Comparison of ENCODE assay signal across 35 cellular contexts in the genomic region with DNA sequence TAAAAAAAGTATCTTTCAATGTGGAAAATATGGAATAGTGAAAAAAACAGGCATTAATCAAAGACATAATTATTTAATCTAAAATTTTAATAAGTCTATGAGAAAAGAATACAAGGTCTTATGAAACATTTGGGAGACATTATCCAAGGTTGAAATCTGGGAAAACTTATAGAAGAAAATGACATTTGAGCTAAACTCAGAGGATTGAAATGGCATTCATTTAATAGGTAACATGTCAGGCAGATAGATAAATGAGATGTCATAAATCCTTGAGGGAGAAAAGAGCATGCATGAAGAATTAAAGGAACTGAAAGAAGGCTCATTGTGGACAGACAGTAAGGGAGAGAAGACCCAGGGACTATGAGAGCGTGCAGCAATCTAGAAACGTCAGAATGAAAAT.
"Had no signal": no experiment of that assay in that cellular context is flagged by ENCODE, and none has a peak within 500 bp of the region (broad histone marks: within the 10 kb centered on the region; RNA-seq: fewer than 3 reads in every experiment).

No MANE protein-coding gene starts in this region.

- H3K4me1 ChIP-seq: adrenal gland, body of pancreas, breast epithelium had no signal

- H3K27ac ChIP-seq: adrenal gland, body of pancreas, brain microvascular endothelial cell, breast epithelium, VCaP had no signal

- H3K36me3 Mint-ChIP-seq: activated CD4-positive, alpha-beta memory T cell treated with anti-CD3 and anti-CD28 coated beads for 36 hours; activated naive CD4-positive, alpha-beta T cell treated with anti-CD3 and anti-CD28 coated beads, Interleukin-2, amount 50 U/mL, for 72 hours; activated naive CD8-positive, alpha-beta T cell treated with anti-CD3 and anti-CD28 coated beads for 36 hours had no signal

- H3K4me1 Mint-ChIP-seq: activated B cell treated with CpG ODN at 0.5 μM for 24 hours; activated CD4-positive, alpha-beta T cell treated with anti-CD3 and anti-CD28 coated beads, Interleukin-2, amount 10 ng/mL, durations not matched to agents 24 days and 14 days; activated naive CD8-positive, alpha-beta T cell treated with anti-CD3 and anti-CD28 coated beads for 36 hours; activated T-helper 17 cell treated with anti-CD3 and anti-CD28 coated beads, Interleukin-2, amount 50 U/mL, for 72 hours had no signal

- H3K4me3 Mint-ChIP-seq: activated B cell treated with CpG ODN at 0.5 μM for 24 hours; activated CD4-positive, alpha-beta memory T cell treated with anti-CD3 and anti-CD28 coated beads for 36 hours; activated CD4-positive, alpha-beta T cell treated with anti-CD3 and anti-CD28 coated beads, Interleukin-2, amount 10 ng/mL, durations not matched to agents 24 days and 14 days; activated CD8-positive, alpha-beta T cell treated with anti-CD3 and anti-CD28 coated beads for 36 hours; activated naive CD4-positive, alpha-beta T cell treated with anti-CD3 and anti-CD28 coated beads for 36 hours; activated naive CD8-positive, alpha-beta T cell treated with anti-CD3 and anti-CD28 coated beads for 36 hours; activated T-cell treated with anti-CD3 and anti-CD28 coated beads, Interleukin-2, amount 50 U/mL, for 4 hours; activated T-cell treated with anti-CD3 and anti-CD28 coated beads, Interleukin-2, amount 50 U/mL, for 72 hours; activated T-helper 1 cell treated with anti-CD3 and anti-CD28 coated beads, Interleukin-12 subunit alpha, Interleukin-12 subunit beta, Interleukin-2, Interleukin-4 antibody, amounts not matched to agents 30 ng/mL and 10 ng/mL and 1 ng/mL, durations not matched to agents 14 hours and 24 hours and 36 hours; activated T-helper 17 cell treated with anti-CD3 and anti-CD28 coated beads, Interleukin-2, amount 50 U/mL, for 72 hours; T-helper 1 cell treated with Interleukin-12 subunit alpha and Interleukin-12 subunit beta and Interleukin-4 antibody, amounts not matched to agents 30 μg/mL and 1 μg/mL, for 36 hours; T-helper 2 cell treated with Interferon-gamma antibody and Interleukin-4, amounts not matched to agents 5 μg/mL and 100 μg/mL, for 36 hours had no signal

- DNase-seq: activated B cell treated with CpG ODN at 0.5 μM for 24 hours; activated CD4-positive, alpha-beta memory T cell treated with anti-CD3 and anti-CD28 coated beads for 36 hours; activated CD4-positive, alpha-beta T cell treated with anti-CD3 and anti-CD28 coated beads for 4 hours; activated CD4-positive, alpha-beta T cell treated with anti-CD3 and anti-CD28 coated beads, Interleukin-2, amount 10 ng/mL, durations not matched to agents 24 days and 14 days; activated CD4-positive, alpha-beta T cell treated with anti-CD3 and anti-CD28 coated beads, Interleukin-2, amount 50 U/mL, for 1 hour; activated CD4-positive, alpha-beta T cell treated with anti-CD3 and anti-CD28 coated beads, Interleukin-2, amount 50 U/mL, for 4 hours; activated CD4-positive, CD25-positive, alpha-beta regulatory T cell treated with anti-CD3 and anti-CD28 coated beads, Interleukin-2, amount 50 U/mL, for 72 hours; activated CD8-positive, alpha-beta memory T cell treated with anti-CD3 and anti-CD28 coated beads, Interleukin-2, amount 50 U/mL, for 4 hours; activated CD8-positive, alpha-beta T cell treated with anti-CD3 and anti-CD28 coated beads for 36 hours; activated effector memory CD4-positive, alpha-beta T cell treated with anti-CD3 and anti-CD28 coated beads, Interleukin-2, amount 50 U/mL, for 16 hours; activated gamma-delta T cell treated with Interleukin-2 at 50 U/mL for 16 hours; activated naive CD4-positive, alpha-beta T cell; activated naive CD4-positive, alpha-beta T cell treated with anti-CD3 and anti-CD28 coated beads for 36 hours; activated naive CD4-positive, alpha-beta T cell treated with anti-CD3 and anti-CD28 coated beads, Interleukin-2, amount 50 U/mL, for 16 hours; activated naive CD8-positive, alpha-beta T cell treated with anti-CD3 and anti-CD28 coated beads for 36 hours; activated T-cell treated with anti-CD3 and anti-CD28 coated beads for 4 hours; activated T-cell treated with anti-CD3 and anti-CD28 coated beads, Interleukin-2, amount 50 U/mL, for 1 hour; activated T-cell treated with anti-CD3 and anti-CD28 coated beads, Interleukin-2, amount 50 U/mL, for 4 hours; activated T-cell treated with anti-CD3 and anti-CD28 coated beads, Interleukin-2, amount 50 U/mL, for 72 hours; adrenal gland; amniotic stem cell; aorta; body of pancreas; brain microvascular endothelial cell; central memory CD4-positive, alpha-beta T cell; T-helper 1 cell; T-helper 2 cell; T-helper 9 cell had no signal

- H3K27me3 ChIP-seq: adrenal gland, body of pancreas, brain microvascular endothelial cell, breast epithelium had no signal

- H3K27ac Mint-ChIP-seq: activated B cell treated with CpG ODN at 0.5 μM for 24 hours; activated CD4-positive, alpha-beta memory T cell treated with anti-CD3 and anti-CD28 coated beads for 36 hours; activated CD4-positive, alpha-beta T cell treated with anti-CD3 and anti-CD28 coated beads, Interleukin-2, amount 10 ng/mL, durations not matched to agents 24 days and 14 days; activated CD8-positive, alpha-beta T cell treated with anti-CD3 and anti-CD28 coated beads for 36 hours; activated naive CD4-positive, alpha-beta T cell treated with anti-CD3 and anti-CD28 coated beads for 36 hours; activated naive CD4-positive, alpha-beta T cell treated with anti-CD3 and anti-CD28 coated beads, Interleukin-2, amount 50 U/mL, for 72 hours; activated naive CD8-positive, alpha-beta T cell treated with anti-CD3 and anti-CD28 coated beads for 36 hours; activated T-cell treated with anti-CD3 and anti-CD28 coated beads, Interleukin-2, amount 50 U/mL, for 72 hours; activated T-helper 1 cell treated with anti-CD3 and anti-CD28 coated beads, Interleukin-12 subunit alpha, Interleukin-12 subunit beta, Interleukin-2, Interleukin-4 antibody, amounts not matched to agents 30 ng/mL and 10 ng/mL and 1 ng/mL, durations not matched to agents 14 hours and 24 hours and 36 hours; activated T-helper 17 cell treated with anti-CD3 and anti-CD28 coated beads, Interleukin-2, amount 50 U/mL, for 72 hours; T-helper 1 cell treated with Interleukin-12 subunit alpha and Interleukin-12 subunit beta and Interleukin-4 antibody, amounts not matched to agents 30 μg/mL and 1 μg/mL, for 36 hours; T-helper 2 cell treated with Interferon-gamma antibody and Interleukin-4, amounts not matched to agents 5 μg/mL and 100 μg/mL, for 36 hours had no signal

- H3K36me3 ChIP-seq: adrenal gland, brain microvascular endothelial cell, breast epithelium had no signal

- H3K9me3 ChIP-seq: adrenal gland, body of pancreas, breast epithelium had no signal

- ATAC-seq: activated CD8-positive, alpha-beta T cell treated with anti-CD3 and anti-CD28 coated beads for 36 hours; activated naive CD4-positive, alpha-beta T cell treated with anti-CD3 and anti-CD28 coated beads, Interleukin-2, amount 50 U/mL, for 72 hours; activated T-cell treated with anti-CD3 and anti-CD28 coated beads, Interleukin-2, amount 50 U/mL, for 4 hours; activated T-cell treated with anti-CD3 and anti-CD28 coated beads, Interleukin-2, amount 50 U/mL, for 72 hours; activated T-helper 17 cell treated with anti-CD3 and anti-CD28 coated beads, Interleukin-2, amount 50 U/mL, for 72 hours; body of pancreas had no signal

- H3K27me3 Mint-ChIP-seq: activated B cell treated with CpG ODN at 0.5 μM for 24 hours; activated CD4-positive, alpha-beta memory T cell treated with anti-CD3 and anti-CD28 coated beads for 36 hours; activated CD4-positive, alpha-beta T cell treated with anti-CD3 and anti-CD28 coated beads, Interleukin-2, amount 10 ng/mL, durations not matched to agents 24 days and 14 days; activated CD8-positive, alpha-beta T cell treated with anti-CD3 and anti-CD28 coated beads for 36 hours; activated naive CD8-positive, alpha-beta T cell treated with anti-CD3 and anti-CD28 coated beads for 36 hours; activated T-helper 17 cell treated with anti-CD3 and anti-CD28 coated beads, Interleukin-2, amount 50 U/mL, for 72 hours had no signal

- H3K4me3 ChIP-seq: adrenal gland, body of pancreas, breast epithelium had no signal

- H3K9me3 Mint-ChIP-seq: activated B cell treated with CpG ODN at 0.5 μM for 24 hours; activated CD4-positive, alpha-beta T cell treated with anti-CD3 and anti-CD28 coated beads, Interleukin-2, amount 10 ng/mL, durations not matched to agents 24 days and 14 days; activated naive CD4-positive, alpha-beta T cell treated with anti-CD3 and anti-CD28 coated beads for 36 hours; activated T-helper 1 cell treated with anti-CD3 and anti-CD28 coated beads, Interleukin-12 subunit alpha, Interleukin-12 subunit beta, Interleukin-2, Interleukin-4 antibody, amounts not matched to agents 30 ng/mL and 10 ng/mL and 1 ng/mL, durations not matched to agents 14 hours and 24 hours and 36 hours; T-helper 1 cell treated with Interleukin-12 subunit alpha and Interleukin-12 subunit beta and Interleukin-4 antibody, amounts not matched to agents 30 μg/mL and 1 μg/mL, for 36 hours; T-helper 2 cell treated with Interferon-gamma antibody and Interleukin-4, amounts not matched to agents 5 μg/mL and 100 μg/mL, for 36 hours had no signal
